Comparison of ENCODE assay signal across 15 cellular contexts in genomic region chr7:149843566-149843965, GRCh38. TPM values are rescaled to one million over a fixed set of nuclear protein-coding genes. Genes with fewer than 3 reads are reported as not detected.
DNase-seq lines count a peak whose midpoint lies in the region; ATAC-seq and TF ChIP-seq lines count a peak whose summit lies in the region.
"Had no signal": no experiment of that assay in that cellular context is flagged by ENCODE, and none has a peak within 500 bp of the region (broad histone marks: within the 10 kb centered on the region; RNA-seq: fewer than 3 reads in every experiment).

No MANE protein-coding gene starts in this region.

- peaks cover 31% of the 10 kb centered on the region for H3K36me3 Mint-ChIP-seq in activated naive CD4-positive, alpha-beta T cell treated with anti-CD3 and anti-CD28 coated beads, Interleukin-2, amount 10 ng/mL, durations not matched to agents 7 days and 5 days
- peaks cover 11% of the 10 kb centered on the region for H3K36me3 Mint-ChIP-seq in chondrocyte (ENCODE audit: low read depth)

- H3K4me1 Mint-ChIP-seq in activated naive CD4-positive, alpha-beta T cell treated with anti-CD3 and anti-CD28 coated beads, Interleukin-2, amount 10 ng/mL, durations not matched to agents 7 days and 5 days, result peaks cover 23% of the 10 kb centered on the region
- H3K4me1 Mint-ChIP-seq in chondrocyte (ENCODE audit: low read depth), result peaks cover 13% of the 10 kb centered on the region

- TF ChIP-seq POLR2A in uterus (IDR thresholded peaks at IDR 0.05), result no peak

- H3K27ac ChIP-seq in uterus, result no peak overlapping the region
- H3K27ac ChIP-seq: BLaER1, HL-60 had no signal

- no peaks in the 10 kb centered on the region for H3K27me3 ChIP-seq in uterus
- H3K27me3 ChIP-seq: BLaER1 had no signal

- CTCF ChIA-PET in activated naive CD4-positive, alpha-beta T cell treated with anti-CD3 and anti-CD28 coated beads, Interleukin-2, amount 10 ng/mL, durations not matched to agents 7 days and 5 days (lab: Charles Lee), result no interaction called here

- no peaks in the 10 kb centered on the region for H3K4me1 ChIP-seq in uterus

- no peak overlapping the region for H3K4me3 ChIP-seq in uterus
- H3K4me3 ChIP-seq: BLaER1, GM23338 had no signal

- no peaks in the 10 kb centered on the region for H3K9me3 Mint-ChIP-seq in activated naive CD4-positive, alpha-beta T cell treated with anti-CD3 and anti-CD28 coated beads, Interleukin-2, amount 10 ng/mL, durations not matched to agents 7 days and 5 days
- H3K9me3 Mint-ChIP-seq in chondrocyte (ENCODE audit: low read depth), result no peaks in the 10 kb centered on the region
- H3K9me3 Mint-ChIP-seq: CD8-positive, alpha-beta memory T cell; GM23338; HFFc6 had no signal

- H3K4me3 Mint-ChIP-seq in activated naive CD4-positive, alpha-beta T cell treated with anti-CD3 and anti-CD28 coated beads, Interleukin-2, amount 10 ng/mL, durations not matched to agents 7 days and 5 days, result no peak overlapping the region
- H3K4me3 Mint-ChIP-seq in chondrocyte (ENCODE audit: unreplicated experiment), result no peak overlapping the region
- H3K4me3 Mint-ChIP-seq: CD8-positive, alpha-beta memory T cell; GM23338; HFFc6 had no signal

- no peaks in the 10 kb centered on the region for H3K9me3 ChIP-seq in uterus
- H3K9me3 ChIP-seq: BLaER1 had no signal

- ATAC-seq in sciatic nerve, result no peak
- no peak for ATAC-seq in activated CD4-positive, CD25-positive, alpha-beta regulatory T cell treated with anti-CD3 and anti-CD28 coated beads, Interleukin-2, amount 50 U/mL, for 24 hours
- ATAC-seq: GM23338, HCT116 had no signal

- H3K27ac Mint-ChIP-seq in activated naive CD4-positive, alpha-beta T cell treated with anti-CD3 and anti-CD28 coated beads, Interleukin-2, amount 10 ng/mL, durations not matched to agents 7 days and 5 days, result no peak overlapping the region
- H3K27ac Mint-ChIP-seq in chondrocyte (ENCODE audit: unreplicated experiment), result no peak overlapping the region
- H3K27ac Mint-ChIP-seq: CD8-positive, alpha-beta memory T cell; GM23338; HFFc6 had no signal

- DNase-seq in activated naive CD4-positive, alpha-beta T cell treated with anti-CD3 and anti-CD28 coated beads, Interleukin-2, amount 10 ng/mL, durations not matched to agents 7 days and 5 days, result peak; percentile 13
- DNase-seq in activated naive CD4-positive, alpha-beta T cell treated with Interleukin-2 at 50 U/mL for 16 hours, result no peak
- DNase-seq in chondrocyte (ENCODE audit: low spot score) (peak; percentile 46), sciatic nerve (ENCODE audit: low spot score) (peak; percentile 45), uterus (no peak), iPS-NIHi11 (ENCODE audit: low spot score) (no peak)
- DNase-seq: 8988T, COR-L47, HFFc6 had no signal

- intact Hi-C loops in sciatic nerve (cut with DNase I), result no loop called here
- intact Hi-C loops in uterus (cut with DNase I; ENCODE audit: low total_unique reads), result no loop called here

- TF ChIP-seq CTCF in chondrocyte (IDR thresholded peaks at IDR 0.05), result no peak
- no peak for TF ChIP-seq CTCF in uterus (IDR thresholded peaks at IDR 0.05)

- H3K27me3 Mint-ChIP-seq in activated naive CD4-positive, alpha-beta T cell treated with anti-CD3 and anti-CD28 coated beads, Interleukin-2, amount 10 ng/mL, durations not matched to agents 7 days and 5 days, result no peaks in the 10 kb centered on the region
- no peaks in the 10 kb centered on the region for H3K27me3 Mint-ChIP-seq in chondrocyte (ENCODE audit: low read depth)
- H3K27me3 Mint-ChIP-seq: CD8-positive, alpha-beta memory T cell had no signal

- H3K36me3 ChIP-seq in uterus, result no peaks in the 10 kb centered on the region
- H3K36me3 ChIP-seq: BLaER1 had no signal

RNA-seq across cellular contexts. Expression of gene ZNF862, which starts 5.4 kb away (rescaled TPM):
- total RNA-seq in chondrocyte (15.9 to 17.6 TPM (median 16.3 TPM) in 3 replicates), sciatic nerve (34.1 TPM), uterus (10 to 100 TPM in 2 of 4 donors, 1 to 10 TPM in 2; 1.8 to 39.4 (median 14.6) TPM)

RNA-seq across cellular contexts. Expression of gene ATP6V0E2, which starts 30.2 kb away (rescaled TPM):
- total RNA-seq in chondrocyte, result 23.1 to 28.5 TPM (median 24.8 TPM) in 3 replicates
- 34.8 TPM for total RNA-seq in sciatic nerve
- 10 to 100 TPM in 2 of 4 donors, 1 to 10 TPM in 2; 2.6 to 22.5 (median 10.1) TPM for total RNA-seq in uterus

Comparison
In these comparisons a context has a peak if more than half of its experiments do, and no peak if none do; other contexts are left out.
1. DNase-seq: peak in activated naive CD4-positive, alpha-beta T cell treated with anti-CD3 and anti-CD28 coated beads, Interleukin-2, amount 10 ng/mL, durations not matched to agents 7 days and 5 days (single experiment), chondrocyte (single experiment) and sciatic nerve (single experiment); none in activated naive CD4-positive, alpha-beta T cell treated with Interleukin-2 at 50 U/mL for 16 hours (single experiment), uterus (0 of 2) and iPS-NIHi11 (single experiment).